ENCODE assay signal across 1 cellular context in genomic region chr14:70357985-70358384, GRCh38.
TF ChIP-seq lines count a peak whose summit lies in the region.

No MANE protein-coding gene starts in this region.

TF ChIP-seq in GM12878, 131 proteins besides CTCF, POLR2A, EP300 and RAD21:
- no peak for TF ChIP-seq NR2F1 (conservative IDR thresholded peaks at IDR 0.05)
- no peak for TF ChIP-seq RBBP5 (conservative IDR thresholded peaks at IDR 0.05)
- TF ChIP-seq YBX1 (IDR thresholded peaks at IDR 0.05), result no peak
- no peak for TF ChIP-seq STAT3 (IDR thresholded peaks at IDR 0.05; ENCODE audit: low read depth, low read length)
- TF ChIP-seq BCLAF1 (IDR thresholded peaks at IDR 0.05), result no peak
- TF ChIP-seq ESRRA (IDR thresholded peaks at IDR 0.05; ENCODE audit: low read length), result no peak
- no peak for TF ChIP-seq TCF12 (IDR thresholded peaks at IDR 0.05; ENCODE audit: low read depth, low read length)
- TF ChIP-seq ZNF622 (IDR thresholded peaks at IDR 0.05), result no peak
- no peak for TF ChIP-seq EGR1 (IDR thresholded peaks at IDR 0.05; ENCODE audit: borderline replicate concordance in 1 of 2, low read depth in 2 of 2, low read length in 2 of 2)
